In the genomic region with DNA sequence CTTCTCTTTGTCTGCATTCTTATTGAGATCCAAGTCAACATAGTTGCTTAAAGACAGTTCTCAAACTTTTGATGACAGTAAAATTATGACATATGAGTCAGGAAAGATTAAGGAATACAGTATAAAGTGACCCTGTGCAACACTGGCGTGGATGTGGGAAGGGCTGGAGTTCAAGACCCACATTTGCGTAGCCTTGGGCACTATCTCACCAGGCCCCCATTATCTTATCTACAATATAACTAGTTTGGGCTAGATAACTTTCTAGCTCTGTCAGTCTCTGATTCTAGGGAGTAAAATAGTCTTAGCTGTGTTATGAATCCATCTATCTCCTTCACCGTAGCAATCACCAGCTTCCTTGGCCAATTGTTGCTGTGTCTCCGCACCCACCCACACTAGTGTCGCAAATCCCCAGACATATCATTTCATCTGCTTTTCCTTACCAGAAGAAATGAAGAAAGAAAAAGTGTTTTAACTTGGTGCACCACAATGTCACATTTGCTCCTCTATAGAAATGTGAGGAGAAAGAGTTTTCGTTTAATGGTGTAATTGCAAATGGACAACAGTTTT, we compare ENCODE assay signal across 2 cellular contexts.
TF ChIP-seq lines count a peak whose summit lies in the region.

No MANE protein-coding gene starts in this region.

TF ChIP-seq in IMR-90, 13 proteins besides CTCF, POLR2A, EP300 and RAD21:
- TF ChIP-seq MAFK (IDR thresholded peaks at IDR 0.05; ENCODE audit: low read depth, low read length): no peak

TF ChIP-seq in H1, 55 proteins besides CTCF, POLR2A, EP300 and RAD21:
- TF ChIP-seq GTF2F1 (IDR thresholded peaks at IDR 0.05; ENCODE audit: borderline replicate concordance, low read depth, low read length): no peak
- TF ChIP-seq TBP (IDR thresholded peaks at IDR 0.05; ENCODE audit: low read depth, low read length): no peak
- TF ChIP-seq POLR2AphosphoS5 (IDR thresholded peaks at IDR 0.05; ENCODE audit: low read depth, low read length): no peak
- TF ChIP-seq POU5F1 (IDR thresholded peaks at IDR 0.05; ENCODE audit: low read depth, low read length): no peak
